Comparison of ENCODE assay signal across 8 cellular contexts in the genomic region with DNA sequence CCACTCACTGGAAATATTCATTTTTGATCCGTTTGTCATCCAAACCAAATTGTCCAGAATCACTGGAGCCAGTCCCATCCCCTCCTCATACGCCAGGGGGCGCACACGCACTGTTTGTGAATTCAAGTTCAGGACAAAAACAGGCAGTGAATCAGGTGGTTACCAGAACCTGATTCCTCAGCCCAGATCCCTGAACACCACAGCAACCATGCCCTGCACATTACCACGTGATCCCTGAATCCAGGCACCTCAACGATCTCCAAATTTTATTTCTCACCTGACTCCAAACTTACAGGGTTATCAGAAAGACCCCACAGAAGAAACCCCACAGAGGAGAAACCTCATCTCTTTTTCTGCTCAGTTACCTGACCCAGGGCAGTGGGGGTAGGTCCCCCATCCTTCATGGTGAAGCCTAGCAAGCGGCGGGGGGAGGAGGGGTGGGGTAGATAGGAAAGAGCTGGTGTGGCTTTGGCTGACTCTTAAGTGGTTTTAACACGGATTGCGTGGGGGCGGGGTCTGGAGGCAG. TPM values are rescaled to one million over a fixed set of nuclear protein-coding genes. Genes with fewer than 3 reads are reported as not detected.
A peak's percentile ranks its signal among the peaks of the same experiment; 100 is the strongest.
DNase-seq lines count a peak whose midpoint lies in the region; ATAC-seq and TF ChIP-seq lines count a peak whose summit lies in the region.

No MANE protein-coding gene starts in this region.

- H3K27me3 Mint-ChIP-seq in naive B cell = peaks cover 47 to 74% (median 72%) of the 10 kb centered on the region in 3 donors

- TF ChIP-seq POLR2A in esophagus squamous epithelium (IDR thresholded peaks at IDR 0.05) = no peak

- H3K9ac ChIP-seq in KMS-11 = no peak overlapping the region

- peaks cover 51% of the 10 kb centered on the region for H3F3A ChIP-seq in PC-9 (ENCODE audit: insufficient read depth, low read depth)

- H3K4me3 Mint-ChIP-seq in naive B cell = peak overlapping the region in 5 of 8 donors; percentile 14 to 90 (median 67)

- H2AFZ ChIP-seq in KMS-11 (ENCODE audit: low read depth) = no peak overlapping the region; the same call in 1 of the 2 replicates
- no peak overlapping the region for H2AFZ ChIP-seq in PC-9

- H3K79me2 ChIP-seq in KMS-11 (ENCODE audit: insufficient read depth, low read depth) = no peaks in the 10 kb centered on the region
- peaks cover 32% of the 10 kb centered on the region for H3K79me2 ChIP-seq in PC-9 (ENCODE audit: low read depth)

- H4K20me1 ChIP-seq in KMS-11 (ENCODE audit: insufficient read depth) = no peaks in the 10 kb centered on the region
- H4K20me1 ChIP-seq in PC-9 (ENCODE audit: insufficient read depth) = no peaks in the 10 kb centered on the region

- H3K4me2 ChIP-seq in KMS-11 (peak overlapping the region; percentile 21; the same call in 1 of the 2 replicates), PC-9 (peak overlapping the region; percentile 21; the same call in 1 of the 2 replicates)

- TF ChIP-seq CTCF in KMS-11 (conservative IDR thresholded peaks at IDR 0.05; ENCODE audit: low read depth, low read length) = peak; percentile 95
- peak; percentile 94 for TF ChIP-seq CTCF in PC-9 (conservative IDR thresholded peaks at IDR 0.05)
- peak; percentile 91 to 99 (median 96) for TF ChIP-seq CTCF in esophagus squamous epithelium (IDR thresholded peaks at IDR 0.05)

- WGBS in esophagus squamous epithelium, 2 donors = 14 to 15% methylated on average over 11 of the region's 11 CpGs

- no peaks in the 10 kb centered on the region for H3K9me3 ChIP-seq in PC-9 (ENCODE audit: insufficient read depth, low read depth)
- no peaks in the 10 kb centered on the region for H3K9me3 ChIP-seq in esophagus squamous epithelium

- H3K36me3 ChIP-seq in KMS-11 (ENCODE audit: insufficient read depth) (no peaks in the 10 kb centered on the region), PC-9 (ENCODE audit: low read depth) (no peaks in the 10 kb centered on the region), esophagus squamous epithelium (no peaks in the 10 kb centered on the region)

- H3K9me2 ChIP-seq in PC-9 (ENCODE audit: insufficient read depth) = no peaks in the 10 kb centered on the region

- peaks cover 16 to 20% (median 17%) of the 10 kb centered on the region in 3 donors for H3K4me1 Mint-ChIP-seq in naive B cell

- H3K27ac Mint-ChIP-seq in naive B cell = peak overlapping the region in 1 of 6 donors; percentile 65

- POLR2A ChIA-PET in PC-9 (lab: Charles Lee; ENCODE audit: unreplicated experiment) = interaction anchor here (0.5 to 0.7 kb wide), 2 partner anchors 56 to 518 kb away, joined by 3 to 6 read pairs; no protein-coding TSS in a partner anchor

- peaks cover 0 to 2% (median 0%) of the 10 kb centered on the region in 7 donors for H3K9me3 Mint-ChIP-seq in naive B cell

- H3K4me1 ChIP-seq in KMS-11 (ENCODE audit: low read depth, poor library complexity, severe bottlenecking) (peaks cover 16% of the 10 kb centered on the region), PC-9 (replicated peaks; ENCODE audit: insufficient read depth) (peaks cover 40% of the 10 kb centered on the region), esophagus squamous epithelium (peaks cover 0 to 47% (median 27%) of the 10 kb centered on the region in 3 donors)

- H3K27me3 ChIP-seq in KMS-11 (ENCODE audit: insufficient read depth, low read depth) = no peaks in the 10 kb centered on the region
- H3K27me3 ChIP-seq in PC-9 (ENCODE audit: insufficient read depth, low read depth) = no peaks in the 10 kb centered on the region
- peaks cover 0 to 17% (median 0%) of the 10 kb centered on the region in 4 donors for H3K27me3 ChIP-seq in esophagus squamous epithelium

- H3K4me3 ChIP-seq in KMS-11 (IDR thresholded peaks at IDR 0.05; ENCODE audit: insufficient read depth, low read depth, low read length) (no peak overlapping the region), PC-9 (no peak overlapping the region), esophagus squamous epithelium (no peak overlapping the region)

- H3K27ac ChIP-seq in KMS-11 (no peak overlapping the region), PC-9 (no peak overlapping the region), esophagus squamous epithelium (peak overlapping the region in 2 of 4 donors; percentile 88 to 96)

- peak; percentile 82 for DNase-seq in DMS114 treated with DMSO at 0.1 percent for 48 hours (lab: John Stamatoyannopoulos, UW; ENCODE audit: unreplicated experiment)
- peak; percentile 64 to 82 for DNase-seq in PC-9
- peak; percentile 76 for DNase-seq in activated T-cell treated with anti-CD3 and anti-CD28 coated beads for 4 hours
- no peak for DNase-seq in esophagus squamous epithelium (lab: John Stamatoyannopoulos, UW)
- peak; percentile 71 for DNase-seq in naive B cell
- DNase-seq in stimulated activated CD8-positive, alpha-beta memory T cell treated with anti-CD3 and anti-CD28 coated beads, Interleukin-7, amount 100 ng/mL, for 48 hours (ENCODE audit: extremely low read depth in 1 of 2, low read depth in 1 of 2) = peak; percentile 39 to 56

- ATAC-seq in naive B cell (ENCODE audit: low read depth in 2 of 2) = peak; percentile 63 to 73
- no peak for ATAC-seq in HG02571 (IDR thresholded peaks at IDR 0.05; ENCODE audit: unreplicated experiment)

- intact Hi-C loops in PC-9 (cut with micrococcal nuclease; ENCODE audit: unreplicated experiment) = loop anchor here (1.0 to 10.0 kb wide), 11 partner anchors 53 to 507 kb away; a partner anchor contains a TSS
- intact Hi-C loops in esophagus squamous epithelium (cut with DNase I) = loop anchor here (10.0 kb wide), 1 partner anchor 226 kb away; no protein-coding TSS in a partner anchor

- CTCF ChIA-PET in PC-9 (lab: Charles Lee) = interaction anchor here (0.6 to 1.6 kb wide), 4 partner anchors 29 to 406 kb away, joined by 3 to 12 read pairs (median 6); no protein-coding TSS in a partner anchor

- BruUV-seq in PC-9 (replicated peaks; lab: Mats Ljungman, UMichigan) = no TSS peak

- H3K36me3 Mint-ChIP-seq in naive B cell = peaks cover 0 to 16% of the 10 kb centered on the region in 2 donors

RNA-seq across cellular contexts. Expression of a gene that starts 1.4 kb away (rescaled TPM):
- total RNA-seq in PC-9 (2021) (359 and 439 TPM in 2 replicates), esophagus squamous epithelium (100 to 1,000 TPM; 104 to 243 (median 112) TPM)
- polyA plus RNA-seq in naive B cell (ENCODE audit: low read depth in 6 of 6) = 1 to 10 TPM in 1 of 6 donors, under 1 TPM in 1, not detected in 4; 0.19 to 2.3 TPM
